Comparison of ENCODE assay signal across 8 cellular contexts in genomic region chr14:64293976-64294671, GRCh38. TPM values are rescaled to one million over a fixed set of nuclear protein-coding genes. Genes with fewer than 3 reads are reported as not detected.
DNase-seq lines count a peak whose midpoint lies in the region; ATAC-seq, FAIRE-seq and TF ChIP-seq lines count a peak whose summit lies in the region.

ESR2 (minus strand) TSS chr14:64294371; CDS start chr14:64282985, 11,386 bp downstream.

- POLR2A ChIA-PET in endothelial cell of umbilical vein (lab: Charles Lee), result interaction anchor here (0.6 kb wide), 1 partner anchor 9 kb away, joined by 3 read pairs; no protein-coding TSS in a partner anchor

- H3K27me3 ChIP-seq in HUES6 (ENCODE audit: control insufficient read depth, insufficient read depth, low read length), result peaks cover 44% of the 10 kb centered on the region
- peaks cover 2 to 3% of the 10 kb centered on the region in 2 experiments for H3K27me3 ChIP-seq in endothelial cell of umbilical vein (ENCODE audit: control insufficient read depth in 2 of 2, insufficient read depth in 2 of 2, low read length in 2 of 2)
- H3K27me3 ChIP-seq in uterus, result peaks cover 0 to 9% of the 10 kb centered on the region in 2 donors

- no peak for FAIRE-seq in endothelial cell of umbilical vein (lab: Jason Lieb, UNC)

- H3K36me3 ChIP-seq in HUES6 (ENCODE audit: control insufficient read depth, insufficient read depth, low read length), result no peaks in the 10 kb centered on the region
- H3K36me3 ChIP-seq in endothelial cell of umbilical vein (ENCODE audit: control insufficient read depth in 2 of 2, extremely low read depth in 1 of 2, insufficient read depth in 2 of 2, low read length in 2 of 2), result no peaks in the 10 kb centered on the region
- H3K36me3 ChIP-seq in uterus, result no peaks in the 10 kb centered on the region

- H3K4me2 ChIP-seq in endothelial cell of umbilical vein (ENCODE audit: insufficient read depth, low read length), result peak within 1 kb of the TSS; percentile 84

- ATAC-seq in GM21360 (IDR thresholded peaks at IDR 0.05; ENCODE audit: unreplicated experiment) (peak; percentile 37), HG03469 (IDR thresholded peaks at IDR 0.05; ENCODE audit: unreplicated experiment) (no peak)

- H3K4me1 ChIP-seq in HUES6 (ENCODE audit: control insufficient read depth, insufficient read depth, low read length) (peaks cover 10% of the 10 kb centered on the region), endothelial cell of umbilical vein (ENCODE audit: control insufficient read depth, extremely low read depth, insufficient read depth, low read length) (peaks cover 32% of the 10 kb centered on the region), uterus (no peaks in the 10 kb centered on the region)

- CTCF ChIA-PET in endothelial cell of umbilical vein (lab: Charles Lee), result interaction anchor here (0.6 to 5.4 kb wide), 33 partner anchors 9 to 905 kb away, joined by 3 to 71 read pairs (median 4); no protein-coding TSS in a partner anchor

- TF ChIP-seq CTCF in endothelial cell of umbilical vein (IDR thresholded peaks at IDR 0.05; ENCODE audit: extremely low read depth in 1 of 2, insufficient read depth in 1 of 2, low read depth in 1 of 2, low read length in 2 of 2) (peak in 1 of 2 donors; percentile 33), uterus (IDR thresholded peaks at IDR 0.05) (no peak)

- dilution Hi-C loops in endothelial cell of umbilical vein (cut with MboI; ENCODE audit: extremely low pct_ligation_motif_present, low sequenced_read_pairs), result no loop called here

- DNase-seq in Daoy (ENCODE audit: low read depth), result peak; percentile 35
- DNase-seq in activated CD4-positive, CD25-positive, alpha-beta regulatory T cell treated with anti-CD3 and anti-CD28 coated beads, Interleukin-2, amount 50 U/mL, for 72 hours, result peak; percentile 40
- DNase-seq in endothelial cell of umbilical vein (ENCODE audit: low read depth, low spot score), result peak; percentile 49
- peak; percentile 23 for DNase-seq in myocyte (ENCODE audit: low read depth)
- DNase-seq in uterus, result peak; percentile 14 to 18

- BruUV-seq in endothelial cell of umbilical vein (replicated peaks; lab: Mats Ljungman, UMichigan), result no TSS peak

- intact Hi-C loops in endothelial cell of umbilical vein (cut with micrococcal nuclease) (loop anchor here (1.0 to 2.0 kb wide), 6 partner anchors 62 to 441 kb away; partner anchors contain the start of gene SYNE2), uterus (cut with DNase I; ENCODE audit: low total_unique reads) (no loop called here)

- H3K79me2 ChIP-seq in endothelial cell of umbilical vein (ENCODE audit: control insufficient read depth, insufficient read depth, low read length), result no peaks in the 10 kb centered on the region

- H2AFZ ChIP-seq in endothelial cell of umbilical vein (ENCODE audit: low read depth, low read length), result peak within 1 kb of the TSS; percentile 77

- H3K9me1 ChIP-seq in endothelial cell of umbilical vein (replicated peaks; ENCODE audit: control insufficient read depth, extremely low read depth, insufficient read depth, low read length), result no peaks in the 10 kb centered on the region

- TF ChIP-seq POLR2A in endothelial cell of umbilical vein (IDR thresholded peaks at IDR 0.05; ENCODE audit: low read depth, low read length), result no peak
- no peak for TF ChIP-seq POLR2A in uterus (IDR thresholded peaks at IDR 0.05)

- no peaks in the 10 kb centered on the region for H4K20me1 ChIP-seq in endothelial cell of umbilical vein (replicated peaks; ENCODE audit: control insufficient read depth, extremely low read depth, insufficient read depth, low read length)

- H3K9me3 ChIP-seq in HUES6 (ENCODE audit: control insufficient read depth, insufficient read depth, low read depth, low read length), result no peaks in the 10 kb centered on the region
- no peaks in the 10 kb centered on the region for H3K9me3 ChIP-seq in endothelial cell of umbilical vein (replicated peaks; ENCODE audit: control insufficient read depth, insufficient read depth, low read length)
- H3K9me3 ChIP-seq in uterus, result no peaks in the 10 kb centered on the region

- H3K27ac ChIP-seq in HUES6 (ENCODE audit: low read depth, low read length) (no peak within 1 kb of the TSS), endothelial cell of umbilical vein (ENCODE audit: insufficient read depth, low read depth, low read length) (no peak within 1 kb of the TSS), uterus (no peak within 1 kb of the TSS)

- H3K4me3 ChIP-seq in HUES6 (ENCODE audit: low read depth, low read length), result peak within 1 kb of the TSS; percentile 68
- peak within 1 kb of the TSS; percentile 5 to 50 (median 24) for H3K4me3 ChIP-seq in endothelial cell of umbilical vein (replicated peaks in 1 of 3; ENCODE audit: insufficient read depth in 1 of 3, low read depth in 1 of 3, low read length in 3 of 3)
- H3K4me3 ChIP-seq in uterus, result peak within 1 kb of the TSS in 1 of 2 donors; percentile 41

- H3K9ac ChIP-seq in HUES6 (ENCODE audit: low read length) (no peak within 1 kb of the TSS), endothelial cell of umbilical vein (replicated peaks; ENCODE audit: extremely low read depth, insufficient read depth, low read length) (no peak within 1 kb of the TSS)

TF ChIP-seq in endothelial cell of umbilical vein, 7 proteins besides CTCF, POLR2A, EP300 and RAD21:
- TF ChIP-seq FOS (IDR thresholded peaks at IDR 0.05; ENCODE audit: borderline replicate concordance, insufficient read depth, low read length) (no peak), MYC (IDR thresholded peaks at IDR 0.05; ENCODE audit: low read depth, low read length) (no peak), EZH2 (IDR thresholded peaks at IDR 0.05; ENCODE audit: borderline replicate concordance, low read depth, low read length, severe bottlenecking) (no peak), JUN (IDR thresholded peaks at IDR 0.05; ENCODE audit: borderline replicate concordance, insufficient read depth, insufficient read length, low read depth) (no peak), POLR2AphosphoS5 (IDR thresholded peaks at IDR 0.05; ENCODE audit: insufficient read depth, low read depth, low read length) (no peak), GATA2 (IDR thresholded peaks at IDR 0.05; ENCODE audit: insufficient read depth, insufficient read length, low read depth, low read length) (no peak)
- TF ChIP-seq, protein P1, sequence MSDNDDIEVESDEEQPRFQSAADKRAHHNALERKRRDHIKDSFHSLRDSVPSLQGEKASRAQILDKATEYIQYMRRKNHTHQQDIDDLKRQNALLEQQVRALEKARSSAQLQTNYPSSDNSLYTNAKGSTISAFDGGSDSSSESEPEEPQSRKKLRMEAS (IDR thresholded peaks at IDR 0.05; ENCODE audit: insufficient read depth, insufficient read length), result peak; percentile 11

RNA-seq across cellular contexts. Expression of gene ESR2, which starts in this region (rescaled TPM):
- 0.74 TPM in 1 of 2 replicates, not detected in the other for total RNA-seq in Daoy (2014; rRNA removed; shearing (Covaris generic))
- total RNA-seq in endothelial cell of umbilical vein (0.58 TPM in 1 of 2 replicates, not detected in the other), myocyte (0.16 and 0.43 TPM in 2 replicates), uterus (1 to 10 TPM in 3 of 4 donors, under 1 TPM in 1; 0.41 to 8.2 (median 3.9) TPM)
- 0.08 and 0.10 TPM in 2 replicates for polyA plus RNA-seq in endothelial cell of umbilical vein
- polyA plus RNA-seq in endothelial cell of umbilical vein (2011; cell fraction: cytosol; rRNA removed), result 0.15 and 0.47 TPM in 2 replicates
- polyA plus RNA-seq in endothelial cell of umbilical vein (2011; cell fraction: nucleus; rRNA removed), result 0.34 and 0.39 TPM in 2 replicates
- polyA plus RNA-seq in endothelial cell of umbilical vein (2012), result 0.04 and 0.20 TPM in 2 replicates
- 0.53 and 0.66 TPM in 2 replicates for polyA minus RNA-seq in endothelial cell of umbilical vein
- not detected for polyA minus RNA-seq in endothelial cell of umbilical vein (2011; cell fraction: cytosol; rRNA and poly(A)+ RNA removed)
- 0.72 and 1.0 TPM in 2 replicates for polyA minus RNA-seq in endothelial cell of umbilical vein (2011; cell fraction: nucleus; rRNA and poly(A)+ RNA removed)
- polyA plus RNA-seq in myocyte (2012), result 0.01 TPM

Comparison
In these comparisons a context has a peak if more than half of its experiments do, and no peak if none do; other contexts are left out.
1. Peak in DNase-seq in Daoy; RNA of the gene not detected or under 1 TPM.
2. Peak in DNase-seq in myocyte; RNA of the gene not detected or under 1 TPM.